ENCODE assay signal across 23 cellular contexts in genomic region chr3:25581823-25582222, GRCh38.
A peak's percentile ranks its signal among the peaks of the same experiment; 100 is the strongest.
DNase-seq lines count a peak whose midpoint lies in the region; ATAC-seq, FAIRE-seq and TF ChIP-seq lines count a peak whose summit lies in the region.
"Had no signal": no experiment of that assay in that cellular context is flagged by ENCODE, and none has a peak within 500 bp of the region (broad histone marks: within the 10 kb centered on the region; RNA-seq: fewer than 3 reads in every experiment).

No MANE protein-coding gene starts in this region.

- no peak overlapping the region for H3K4me3 ChIP-seq in cardiac muscle cell
- no peak overlapping the region for H3K4me3 ChIP-seq in astrocyte (ENCODE audit: insufficient read depth, low read depth, low read length)
- no peak overlapping the region for H3K4me3 ChIP-seq in PC-3 (ENCODE audit: low read length)
- H3K4me3 ChIP-seq: left lung, testis had no signal

- H3K9me3 ChIP-seq in cardiac muscle cell (ENCODE audit: low read depth) (no peaks in the 10 kb centered on the region), astrocyte (ENCODE audit: insufficient read depth, low read depth, low read length) (no peaks in the 10 kb centered on the region), PC-3 (ENCODE audit: low read length) (no peaks in the 10 kb centered on the region)
- H3K9me3 ChIP-seq: left lung, testis had no signal

- peaks cover 2% of the 10 kb centered on the region for H3K36me3 Mint-ChIP-seq in astrocyte (ENCODE audit: low read depth, unreplicated experiment)
- no peaks in the 10 kb centered on the region for H3K36me3 Mint-ChIP-seq in activated CD4-positive, alpha-beta memory T cell treated with anti-CD3 and anti-CD28 coated beads for 36 hours
- no peaks in the 10 kb centered on the region for H3K36me3 Mint-ChIP-seq in activated CD4-positive, alpha-beta memory T cell treated with anti-CD3 and anti-CD28 coated beads, Interleukin-2, amount 10 ng/mL, durations not matched to agents 7 days and 5 days (ENCODE audit: low read depth)
- H3K36me3 Mint-ChIP-seq: immature natural killer cell had no signal

- H3K27me3 Mint-ChIP-seq in astrocyte (ENCODE audit: low read depth, unreplicated experiment) = no peaks in the 10 kb centered on the region
- H3K27me3 Mint-ChIP-seq in activated CD4-positive, alpha-beta memory T cell treated with anti-CD3 and anti-CD28 coated beads for 36 hours = no peaks in the 10 kb centered on the region
- no peaks in the 10 kb centered on the region for H3K27me3 Mint-ChIP-seq in activated CD4-positive, alpha-beta memory T cell treated with anti-CD3 and anti-CD28 coated beads, Interleukin-2, amount 10 ng/mL, durations not matched to agents 7 days and 5 days

- no peak for TF ChIP-seq CTCF in cardiac muscle cell (IDR thresholded peaks at IDR 0.05; ENCODE audit: low read depth, low read length)
- TF ChIP-seq CTCF in astrocyte (IDR thresholded peaks at IDR 0.05; ENCODE audit: insufficient read depth, low read depth, low read length) = no peak
- TF ChIP-seq CTCF in PC-3 (conservative IDR thresholded peaks at IDR 0.05; ENCODE audit: low read depth, low read length) = no peak

- H3K4me3 Mint-ChIP-seq in astrocyte (ENCODE audit: unreplicated experiment) = peak overlapping the region; percentile 21
- no peak overlapping the region for H3K4me3 Mint-ChIP-seq in activated CD4-positive, alpha-beta memory T cell treated with anti-CD3 and anti-CD28 coated beads for 36 hours
- no peak overlapping the region for H3K4me3 Mint-ChIP-seq in activated CD4-positive, alpha-beta memory T cell treated with anti-CD3 and anti-CD28 coated beads, Interleukin-2, amount 10 ng/mL, durations not matched to agents 7 days and 5 days
- H3K4me3 Mint-ChIP-seq: activated B cell treated with CpG ODN at 0.5 μM for 24 hours; activated CD8-positive, alpha-beta T cell treated with anti-CD3 and anti-CD28 coated beads, Interleukin-2, amount 10 ng/mL, durations not matched to agents 7 days and 5 days; B cell; immature natural killer cell had no signal

- DNase-seq in cardiac muscle cell (ENCODE audit: low read depth in 1 of 2, low spot score in 1 of 2) = no peak
- DNase-seq in Right ventricle myocardium inferior (ENCODE audit: missing footprints) = no peak
- no peak for DNase-seq in astrocyte (ENCODE audit: low read depth)
- DNase-seq in mucosa of gallbladder (ENCODE audit: low spot score) = peak; percentile 3
- DNase-seq in activated CD4-positive, alpha-beta memory T cell treated with anti-CD3 and anti-CD28 coated beads for 36 hours = no peak
- no peak for DNase-seq in activated CD4-positive, alpha-beta T cell treated with anti-CD3 and anti-CD28 coated beads for 1 hour
- DNase-seq in PC-3 = no peak
- no peak for DNase-seq in activated CD4-positive, alpha-beta memory T cell treated with anti-CD3 and anti-CD28 coated beads, Interleukin-2, amount 10 ng/mL, durations not matched to agents 7 days and 5 days
- DNase-seq: 8988T; activated B cell treated with CpG ODN at 0.5 μM for 24 hours; activated CD8-positive, alpha-beta T cell treated with anti-CD3 and anti-CD28 coated beads, Interleukin-2, amount 10 ng/mL, durations not matched to agents 7 days and 5 days; activated T-cell treated with anti-CD3 and anti-CD28 coated beads, Interleukin-2, amount 50 U/mL, for 1 hour; amniotic stem cell; caudate nucleus; DMS79; immature natural killer cell; left lung; NCI-H1436; stimulated activated naive CD4-positive, alpha-beta T cell; T-helper 9 cell; testis had no signal

- CTCF ChIA-PET in activated CD4-positive, alpha-beta memory T cell treated with anti-CD3 and anti-CD28 coated beads for 36 hours (lab: Charles Lee) = interaction anchor here (0.9 kb wide), 1 partner anchor 12 kb away, joined by 3 read pairs; no protein-coding TSS in a partner anchor
- CTCF ChIA-PET in PC-3 (lab: Charles Lee) = no interaction called here
- CTCF ChIA-PET in activated CD4-positive, alpha-beta memory T cell treated with anti-CD3 and anti-CD28 coated beads, Interleukin-2, amount 10 ng/mL, durations not matched to agents 7 days and 5 days (lab: Charles Lee) = no interaction called here

- no peak overlapping the region for H2AFZ ChIP-seq in astrocyte (ENCODE audit: low read depth, low read length)
- H2AFZ ChIP-seq in PC-3 (ENCODE audit: low read length) = no peak overlapping the region

- ATAC-seq in Right ventricle myocardium inferior (no peak), PC-3 (no peak)
- ATAC-seq: activated CD8-positive, alpha-beta T cell treated with anti-CD3 and anti-CD28 coated beads, Interleukin-2, amount 10 ng/mL, durations not matched to agents 7 days and 5 days; left lung had no signal

- FAIRE-seq in astrocyte (lab: Jason Lieb, UNC) = no peak
- FAIRE-seq: GM12891 had no signal

- intact Hi-C loops in Right ventricle myocardium inferior (cut with DNase I) (no loop called here), PC-3 (cut with micrococcal nuclease) (no loop called here)
- intact Hi-C loops in activated CD4-positive, alpha-beta memory T cell treated with anti-CD3 and anti-CD28 coated beads for 36 hours (cut with micrococcal nuclease) = no loop called here

- H3K9me2 ChIP-seq in PC-3 (replicated peaks; ENCODE audit: low read length) = no peaks in the 10 kb centered on the region

- H3K4me2 ChIP-seq in astrocyte (ENCODE audit: low read length) (peak overlapping the region; percentile 7), PC-3 (ENCODE audit: low read length) (no peak overlapping the region)

- H3K9ac ChIP-seq in astrocyte (ENCODE audit: low read length) = peak overlapping the region; percentile 61
- no peak overlapping the region for H3K9ac ChIP-seq in PC-3 (ENCODE audit: low read length)

- H3K36me3 ChIP-seq in cardiac muscle cell = peaks cover 4% of the 10 kb centered on the region
- H3K36me3 ChIP-seq in astrocyte (ENCODE audit: insufficient read depth, low read length) = peaks cover 7% of the 10 kb centered on the region
- H3K36me3 ChIP-seq in PC-3 (ENCODE audit: low read depth, low read length) = no peaks in the 10 kb centered on the region
- H3K36me3 ChIP-seq: left lung had no signal

- H3K27me3 ChIP-seq in cardiac muscle cell (no peaks in the 10 kb centered on the region), astrocyte (ENCODE audit: insufficient read depth, low read length) (no peaks in the 10 kb centered on the region), PC-3 (ENCODE audit: low read length) (peaks cover 20% of the 10 kb centered on the region; the same call in 1 of the 2 replicates)
- H3K27me3 ChIP-seq: left lung, testis had no signal

- H4K20me1 ChIP-seq in astrocyte (ENCODE audit: insufficient read depth, low read length) (no peaks in the 10 kb centered on the region), PC-3 (ENCODE audit: low read length) (no peaks in the 10 kb centered on the region)

- H3K4me1 ChIP-seq in cardiac muscle cell (ENCODE audit: low read depth) (peaks cover 5% of the 10 kb centered on the region), astrocyte (ENCODE audit: insufficient read depth, low read length) (peaks cover 23% of the 10 kb centered on the region), PC-3 (ENCODE audit: insufficient read depth, low read length) (peaks cover 12% of the 10 kb centered on the region)
- H3K4me1 ChIP-seq: left lung, testis had no signal

- peaks cover 8% of the 10 kb centered on the region for H3K79me2 ChIP-seq in astrocyte (ENCODE audit: insufficient read depth, low read length)
- no peaks in the 10 kb centered on the region for H3K79me2 ChIP-seq in PC-3 (ENCODE audit: low read length)

- H3K27ac ChIP-seq in cardiac muscle cell (peak overlapping the region; percentile 81), astrocyte (ENCODE audit: low read depth, low read length) (peak overlapping the region; percentile 73), PC-3 (ENCODE audit: low read length) (no peak overlapping the region)
- H3K27ac ChIP-seq: left lung, testis had no signal

- H3K4me1 Mint-ChIP-seq in astrocyte (ENCODE audit: low read depth, unreplicated experiment) = peaks cover 16% of the 10 kb centered on the region
- H3K4me1 Mint-ChIP-seq in activated CD4-positive, alpha-beta memory T cell treated with anti-CD3 and anti-CD28 coated beads for 36 hours (ENCODE audit: low read depth) = no peaks in the 10 kb centered on the region
- no peaks in the 10 kb centered on the region for H3K4me1 Mint-ChIP-seq in activated CD4-positive, alpha-beta memory T cell treated with anti-CD3 and anti-CD28 coated beads, Interleukin-2, amount 10 ng/mL, durations not matched to agents 7 days and 5 days
- H3K4me1 Mint-ChIP-seq: activated B cell treated with CpG ODN at 0.5 μM for 24 hours, B cell, immature natural killer cell had no signal

- no TSS peak for BruUV-seq in PC-3 (replicated peaks; lab: Mats Ljungman, UMichigan)

- POLR2A ChIA-PET in activated CD4-positive, alpha-beta memory T cell treated with anti-CD3 and anti-CD28 coated beads for 36 hours (lab: Charles Lee) = no interaction called here
- POLR2A ChIA-PET in PC-3 (lab: Charles Lee; ENCODE audit: unreplicated experiment) = no interaction called here
- POLR2A ChIA-PET in activated CD4-positive, alpha-beta memory T cell treated with anti-CD3 and anti-CD28 coated beads, Interleukin-2, amount 10 ng/mL, durations not matched to agents 7 days and 5 days (lab: Charles Lee) = no interaction called here

- H3F3A ChIP-seq in PC-3 (ENCODE audit: low read length, unreplicated experiment) = no peaks in the 10 kb centered on the region

- H3K9me3 Mint-ChIP-seq in astrocyte (ENCODE audit: unreplicated experiment) = no peaks in the 10 kb centered on the region
- H3K9me3 Mint-ChIP-seq in activated CD4-positive, alpha-beta memory T cell treated with anti-CD3 and anti-CD28 coated beads for 36 hours = no peaks in the 10 kb centered on the region
- no peaks in the 10 kb centered on the region for H3K9me3 Mint-ChIP-seq in activated CD4-positive, alpha-beta memory T cell treated with anti-CD3 and anti-CD28 coated beads, Interleukin-2, amount 10 ng/mL, durations not matched to agents 7 days and 5 days
- H3K9me3 Mint-ChIP-seq: activated B cell treated with CpG ODN at 0.5 μM for 24 hours had no signal

- H3K27ac Mint-ChIP-seq in astrocyte (ENCODE audit: unreplicated experiment) = peak overlapping the region; percentile 99
- no peak overlapping the region for H3K27ac Mint-ChIP-seq in activated CD4-positive, alpha-beta memory T cell treated with anti-CD3 and anti-CD28 coated beads for 36 hours
- no peak overlapping the region for H3K27ac Mint-ChIP-seq in activated CD4-positive, alpha-beta memory T cell treated with anti-CD3 and anti-CD28 coated beads, Interleukin-2, amount 10 ng/mL, durations not matched to agents 7 days and 5 days
- H3K27ac Mint-ChIP-seq: activated B cell treated with CpG ODN at 0.5 μM for 24 hours; activated CD8-positive, alpha-beta T cell treated with anti-CD3 and anti-CD28 coated beads, Interleukin-2, amount 10 ng/mL, durations not matched to agents 7 days and 5 days; B cell; immature natural killer cell had no signal
